1 cellular context compared by ENCODE assay signal in genomic region chr5:4230531-4230904, GRCh38.
TF ChIP-seq lines count a peak whose summit lies in the region.

No MANE protein-coding gene starts in this region.

TF ChIP-seq in GM23338, 12 proteins besides CTCF, POLR2A, EP300 and RAD21 (continued from another document):
- TF ChIP-seq, protein P1, sequence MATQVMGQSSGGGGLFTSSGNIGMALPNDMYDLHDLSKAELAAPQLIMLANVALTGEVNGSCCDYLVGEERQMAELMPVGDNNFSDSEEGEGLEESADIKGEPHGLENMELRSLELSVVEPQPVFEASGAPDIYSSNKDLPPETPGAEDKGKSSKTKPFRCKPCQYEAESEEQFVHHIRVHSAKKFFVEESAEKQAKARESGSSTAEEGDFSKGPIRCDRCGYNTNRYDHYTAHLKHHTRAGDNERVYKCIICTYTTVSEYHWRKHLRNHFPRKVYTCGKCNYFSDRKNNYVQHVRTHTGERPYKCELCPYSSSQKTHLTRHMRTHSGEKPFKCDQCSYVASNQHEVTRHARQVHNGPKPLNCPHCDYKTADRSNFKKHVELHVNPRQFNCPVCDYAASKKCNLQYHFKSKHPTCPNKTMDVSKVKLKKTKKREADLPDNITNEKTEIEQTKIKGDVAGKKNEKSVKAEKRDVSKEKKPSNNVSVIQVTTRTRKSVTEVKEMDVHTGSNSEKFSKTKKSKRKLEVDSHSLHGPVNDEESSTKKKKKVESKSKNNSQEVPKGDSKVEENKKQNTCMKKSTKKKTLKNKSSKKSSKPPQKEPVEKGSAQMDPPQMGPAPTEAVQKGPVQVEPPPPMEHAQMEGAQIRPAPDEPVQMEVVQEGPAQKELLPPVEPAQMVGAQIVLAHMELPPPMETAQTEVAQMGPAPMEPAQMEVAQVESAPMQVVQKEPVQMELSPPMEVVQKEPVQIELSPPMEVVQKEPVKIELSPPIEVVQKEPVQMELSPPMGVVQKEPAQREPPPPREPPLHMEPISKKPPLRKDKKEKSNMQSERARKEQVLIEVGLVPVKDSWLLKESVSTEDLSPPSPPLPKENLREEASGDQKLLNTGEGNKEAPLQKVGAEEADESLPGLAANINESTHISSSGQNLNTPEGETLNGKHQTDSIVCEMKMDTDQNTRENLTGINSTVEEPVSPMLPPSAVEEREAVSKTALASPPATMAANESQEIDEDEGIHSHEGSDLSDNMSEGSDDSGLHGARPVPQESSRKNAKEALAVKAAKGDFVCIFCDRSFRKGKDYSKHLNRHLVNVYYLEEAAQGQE (IDR thresholded peaks at IDR 0.05; ENCODE audit: unreplicated experiment), result no peak
- TF ChIP-seq POLR2AphosphoS5 (IDR thresholded peaks at IDR 0.05; ENCODE audit: low read depth) (no peak), EZH2 (IDR thresholded peaks at IDR 0.05; ENCODE audit: low read depth, unreplicated experiment) (no peak), STAT1 (IDR thresholded peaks at IDR 0.05; ENCODE audit: unreplicated experiment) (no peak)
- TF ChIP-seq, protein P2, sequence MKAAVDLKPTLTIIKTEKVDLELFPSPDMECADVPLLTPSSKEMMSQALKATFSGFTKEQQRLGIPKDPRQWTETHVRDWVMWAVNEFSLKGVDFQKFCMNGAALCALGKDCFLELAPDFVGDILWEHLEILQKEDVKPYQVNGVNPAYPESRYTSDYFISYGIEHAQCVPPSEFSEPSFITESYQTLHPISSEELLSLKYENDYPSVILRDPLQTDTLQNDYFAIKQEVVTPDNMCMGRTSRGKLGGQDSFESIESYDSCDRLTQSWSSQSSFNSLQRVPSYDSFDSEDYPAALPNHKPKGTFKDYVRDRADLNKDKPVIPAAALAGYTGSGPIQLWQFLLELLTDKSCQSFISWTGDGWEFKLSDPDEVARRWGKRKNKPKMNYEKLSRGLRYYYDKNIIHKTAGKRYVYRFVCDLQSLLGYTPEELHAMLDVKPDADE (IDR thresholded peaks at IDR 0.05), result no peak
TF ChIP-seq in GM23338: peak in this region for 0.
